Comparison of ENCODE assay signal across 8 cellular contexts in the genomic region with DNA sequence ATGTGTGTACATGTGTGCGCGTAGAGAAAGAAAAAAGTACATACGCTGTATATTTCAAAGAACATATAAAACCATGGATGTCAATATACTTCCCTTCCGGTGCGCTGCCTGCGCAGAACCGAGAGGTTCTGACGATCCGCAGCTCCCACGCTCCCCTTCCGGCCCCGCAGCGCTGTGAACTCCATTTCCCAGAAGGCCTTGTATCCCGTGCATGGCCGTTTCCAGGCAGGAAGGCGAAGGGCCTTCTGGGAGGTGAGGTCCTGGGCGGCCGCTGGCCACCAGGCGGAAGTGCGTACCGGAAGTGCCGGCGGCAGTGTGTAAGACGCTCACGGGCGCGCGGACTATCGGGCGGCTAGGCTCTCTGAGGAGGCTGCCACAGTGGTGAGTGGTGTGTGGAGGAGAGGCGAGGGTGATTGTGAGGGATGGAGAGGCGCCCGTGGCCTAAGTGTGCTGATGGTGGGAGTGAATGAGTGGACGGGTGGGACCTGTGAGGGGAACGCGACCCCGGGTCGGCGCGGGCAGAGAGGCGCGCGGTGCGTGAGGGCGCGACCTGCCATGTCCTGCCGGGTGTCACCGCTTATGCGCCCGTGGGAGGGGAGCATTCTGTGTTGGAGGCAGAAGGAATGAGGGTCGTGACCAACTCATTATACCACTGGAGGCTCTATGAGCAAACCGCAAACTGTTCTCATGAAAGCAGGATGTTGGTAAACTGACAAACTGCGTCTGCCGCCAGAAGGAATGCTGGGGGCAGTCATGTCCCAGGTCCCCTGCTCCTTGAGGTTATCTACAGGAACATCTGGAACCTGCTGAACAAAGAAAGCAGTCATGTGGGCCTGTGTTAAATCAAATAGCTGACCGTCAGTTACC. TPM values are rescaled to one million over a fixed set of nuclear protein-coding genes. Genes with fewer than 3 reads are reported as not detected.
DNase-seq lines count a peak whose midpoint lies in the region; ATAC-seq and TF ChIP-seq lines count a peak whose summit lies in the region.

TSS of gene ERVK3-1 (plus strand) at position 313 of the 867 bp plus-strand sequence. CDS start 6,792 bp downstream, outside the sequence.

- DNase-seq in AG20443 (ENCODE audit: low spot score) = peak; percentile 98
- peak; percentile 96 for DNase-seq in NCI-H510A (lab: John Stamatoyannopoulos, UW)
- DNase-seq in activated CD4-positive, alpha-beta T cell treated with anti-CD3 and anti-CD28 coated beads for 1 hour = peak; percentile 88
- peak; percentile 97 for DNase-seq in cerebellum (ENCODE audit: low spot score)
- peak; percentile 94 for DNase-seq in kidney glomerular epithelial cell (lab: John Stamatoyannopoulos, UW)
- DNase-seq in stimulated activated CD4-positive, alpha-beta T cell treated with anti-CD3 and anti-CD28 coated beads, Interleukin-1b, Interleukin-23, amount 100 ng/mL, for 1 hour (ENCODE audit: low read depth in 2 of 2) = peak; percentile 71 to 86

- TF ChIP-seq POLR2A in GM19099 (IDR thresholded peaks at IDR 0.05; ENCODE audit: extremely low read depth, insufficient read length, low read depth) = peak; percentile 98

- ATAC-seq in HG03432 (IDR thresholded peaks at IDR 0.05; ENCODE audit: unreplicated experiment) = peak; percentile 97

RNA-seq across cellular contexts. Expression of gene ERVK3-1, which starts in this region (rescaled TPM):
- total RNA-seq in cerebellum = 36.6 TPM

Comparison
In these comparisons a context has a peak if more than half of its experiments do, and no peak if none do; other contexts are left out.
1. Peak in every context shown above with its lines: DNase-seq and ATAC-seq.